ENCODE assay signal across 8 cellular contexts in the genomic region with DNA sequence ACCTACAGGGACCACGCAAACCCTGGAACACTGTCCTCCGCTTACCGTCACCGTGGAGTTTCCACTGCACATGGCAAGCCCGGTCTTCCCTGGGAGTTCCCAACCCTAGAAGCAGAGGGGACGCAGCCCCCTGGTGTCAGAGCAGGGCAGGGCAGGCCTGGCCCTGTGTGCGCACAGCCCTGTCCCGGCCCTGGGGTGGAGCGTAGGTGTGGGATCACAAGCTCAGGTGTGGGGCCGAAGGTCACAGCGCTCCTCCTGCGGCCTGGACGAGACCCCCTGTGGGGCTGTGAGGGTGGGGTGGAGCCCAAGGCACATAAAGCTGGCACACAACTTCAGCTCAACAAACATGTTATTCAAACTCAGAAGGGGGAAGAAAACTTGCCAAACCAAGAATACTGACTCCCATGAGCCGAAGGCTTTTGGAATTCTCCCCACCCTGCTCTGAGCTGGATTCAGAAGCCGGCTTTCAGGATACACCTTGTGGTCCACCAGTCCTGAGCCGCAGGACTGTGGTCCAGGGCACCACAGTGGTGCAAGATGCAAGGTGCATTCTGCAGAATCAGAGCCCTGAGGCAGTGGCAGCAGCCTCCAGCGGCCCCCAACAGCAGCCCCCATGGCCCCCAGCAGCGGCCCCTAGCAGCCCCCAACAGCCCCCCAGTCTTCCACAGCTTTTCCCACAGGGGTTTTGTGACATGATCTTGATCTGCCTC. TPM values are rescaled to one million over a fixed set of nuclear protein-coding genes. Genes with fewer than 3 reads are reported as not detected.
DNase-seq lines count a peak whose midpoint lies in the region; ATAC-seq and TF ChIP-seq lines count a peak whose summit lies in the region.

No MANE protein-coding gene starts in this region.

- H3K9me3 ChIP-seq in neutrophil, result no peaks in the 10 kb centered on the region

- H3K27me3 ChIP-seq in GM06990 (replicated peaks; ENCODE audit: control insufficient read depth, insufficient read depth, low read length) (no peaks in the 10 kb centered on the region), neutrophil (peaks cover 15% of the 10 kb centered on the region)

- peak; percentile 58 for DNase-seq in GM06990 (ENCODE audit: extremely low read depth, insufficient read length)
- peak; percentile 66 for DNase-seq in NB4 (ENCODE audit: low read depth)
- peak; percentile 59 to 63 for DNase-seq in activated CD4-positive, alpha-beta T cell treated with anti-CD3 and anti-CD28 coated beads, Interleukin-2, amount 50 U/mL, for 48 hours
- no peak for DNase-seq in midbrain (lab: John Stamatoyannopoulos, UW)
- DNase-seq in superior temporal gyrus (ENCODE audit: extremely low spot score), result no peak

- H3K4me3 ChIP-seq in GM06990 (replicated peaks; ENCODE audit: low read depth, low read length) (no peak overlapping the region), NB4 (ENCODE audit: low read depth, low read length) (no peak overlapping the region), neutrophil (ENCODE audit: low read depth in 1 of 2, low read length in 1 of 2) (no peak overlapping the region)

- TF ChIP-seq CTCF in GM06990 (IDR thresholded peaks at IDR 0.05; ENCODE audit: insufficient read depth, low read length, poor library complexity, severe bottlenecking) (peak; percentile 94), NB4 (IDR thresholded peaks at IDR 0.05; ENCODE audit: low read depth, low read length) (peak; percentile 76), neutrophil (IDR thresholded peaks at IDR 0.05) (peak; percentile 29)

- H3K36me3 ChIP-seq in GM06990 (ENCODE audit: control insufficient read depth, insufficient read depth, low read length) (peaks cover 44% of the 10 kb centered on the region), neutrophil (no peaks in the 10 kb centered on the region)

- no peaks in the 10 kb centered on the region for H3K4me1 ChIP-seq in neutrophil (ENCODE audit: control insufficient read depth in 1 of 2, insufficient read depth in 1 of 2, low read depth in 1 of 2, low read length in 1 of 2)

- no peak overlapping the region for H3K27ac ChIP-seq in neutrophil

- ATAC-seq in GM21737 (IDR thresholded peaks at IDR 0.05; ENCODE audit: unreplicated experiment) (peak; percentile 63), esophagus mucosa (peak; percentile 39)

- TF ChIP-seq POLR2A in NB4 (IDR thresholded peaks at IDR 0.05; ENCODE audit: extremely low read depth, insufficient read length), result peak; percentile 33

RNA-seq across cellular contexts. Expression of a gene that starts 11.8 kb away (rescaled TPM):
- total RNA-seq in esophagus mucosa, result 37.4 TPM

Comparison
In these comparisons a context has a peak if more than half of its experiments do, and no peak if none do; other contexts are left out.
1. DNase-seq: peak in GM06990 (single experiment), NB4 (single experiment) and activated CD4-positive, alpha-beta T cell treated with anti-CD3 and anti-CD28 coated beads, Interleukin-2, amount 50 U/mL, for 48 hours (2 of 2); none in midbrain (single experiment) and superior temporal gyrus (single experiment).
2. CTCF ChIP-seq: peak in every context shown above with its lines; median percentile 94 in GM06990; 76 in NB4; 29 in neutrophil.